Comparison of ENCODE assay signal across 8 cellular contexts in the genomic region with DNA sequence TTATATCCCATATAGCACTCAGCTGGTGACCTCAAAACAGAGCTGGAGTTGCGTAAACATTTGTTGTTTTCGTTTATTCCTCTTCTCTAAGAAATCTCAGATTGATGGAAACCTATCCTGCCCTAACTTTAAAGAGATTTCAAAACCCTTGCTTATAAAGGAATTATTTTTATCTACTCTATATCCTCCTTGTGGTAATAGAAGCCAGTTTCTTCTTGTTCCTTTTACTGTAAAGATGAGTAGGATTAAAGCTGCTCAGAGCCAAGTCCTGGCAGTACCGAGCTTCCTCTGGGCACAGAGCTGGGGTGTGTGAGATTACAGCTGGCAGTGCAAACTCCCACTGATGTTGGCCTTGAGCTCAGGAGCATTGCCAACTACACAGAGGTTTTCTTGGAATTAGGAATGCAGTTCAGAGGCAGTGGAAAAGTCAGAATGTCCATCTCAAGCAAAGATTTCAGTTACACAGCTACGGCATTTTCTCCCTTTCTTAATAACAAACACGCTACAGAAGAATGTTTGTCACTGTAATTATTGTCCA. TPM values are rescaled to one million over a fixed set of nuclear protein-coding genes. Genes with fewer than 3 reads are reported as not detected.
DNase-seq lines count a peak whose midpoint lies in the region; ATAC-seq, FAIRE-seq and TF ChIP-seq lines count a peak whose summit lies in the region.

No MANE protein-coding gene starts in this region.

- peak overlapping the region; percentile 92 for H3K4me3 Mint-ChIP-seq in activated naive CD4-positive, alpha-beta T cell treated with anti-CD3 and anti-CD28 coated beads, Interleukin-2, amount 50 U/mL, for 24 hours

- 49% methylated on average over 5 of the region's 5 CpGs for WGBS in HepG2 (ENCODE audit: low lambda C conversion rate)
- 38 to 51% methylated on average over 5 of the region's 5 CpGs for WGBS in transverse colon (ENCODE audit: low coverage in 1 of 2), 2 donors

- peak overlapping the region; percentile 93 for H3K4me2 ChIP-seq in HepG2 (ENCODE audit: low read depth, low read length)

- in situ Hi-C loops in astrocyte of the cerebellum (cut with HindIII; ENCODE audit: low sequenced_read_pairs) (no loop called here), HepG2 (cut with HindIII; ENCODE audit: extremely low pct_ligation_motif_present, low pct_unique_long_range_greater_than_20kb) (no loop called here), transverse colon (cut with MboI; ENCODE audit: low pct_ligation_motif_present in 1 of 4, low pct_unique_long_range_greater_than_20kb in 1 of 4, low sequenced_read_pairs in 3 of 4) (no loop called here)

- intact Hi-C loops in HepG2 (cut with micrococcal nuclease; ENCODE audit: unreplicated experiment): loop anchor here (5.0 kb wide), 1 partner anchor 39 kb away; a partner anchor contains a TSS
- intact Hi-C loops in transverse colon (cut with DNase I; ENCODE audit: low total_unique reads): no loop called here

- H3K9me3 Mint-ChIP-seq in activated naive CD4-positive, alpha-beta T cell treated with anti-CD3 and anti-CD28 coated beads, Interleukin-2, amount 50 U/mL, for 24 hours: no peaks in the 10 kb centered on the region

- POLR2A ChIA-PET in HepG2 (lab: Yijun Ruan, JAX): interaction anchor here (0.5 to 4.8 kb wide), 12 partner anchors 13 to 106 kb away, joined by 3 to 76 read pairs (median 6); a partner anchor contains a TSS

- ATAC-seq in HepG2 (no peak), HG03025 (IDR thresholded peaks at IDR 0.05; ENCODE audit: low FRiP score, unreplicated experiment) (no peak)

- FAIRE-seq in HepG2 (lab: Jason Lieb, UNC): peak; percentile 4

- no peaks in the 10 kb centered on the region; a peak in 1 of 5 replicates for H3K27me3 ChIP-seq in HepG2 (ENCODE audit: control insufficient read depth in 1 of 2, insufficient read depth in 2 of 2, low read length in 2 of 2)
- H3K27me3 ChIP-seq in transverse colon: no peaks in the 10 kb centered on the region

- H3K4me1 Mint-ChIP-seq in activated naive CD4-positive, alpha-beta T cell treated with anti-CD3 and anti-CD28 coated beads, Interleukin-2, amount 50 U/mL, for 24 hours: peaks cover 47% of the 10 kb centered on the region

- BruUV-seq in HepG2 (replicated peaks; lab: Mats Ljungman, UMichigan): TSS peak; percentile 58

- H3K4me3 ChIP-seq in astrocyte of the cerebellum (ENCODE audit: low read depth, low read length) (peak overlapping the region; percentile 92), HepG2 (replicated peaks in 1 of 3; ENCODE audit: insufficient read depth in 1 of 3, low read depth in 2 of 3, low read length in 3 of 3) (peak overlapping the region; percentile 75 to 98 (median 90); a peak in 4 of 6 replicates), transverse colon (peak overlapping the region in 1 of 4 donors; percentile 66)

- H2AFZ ChIP-seq in HepG2 (ENCODE audit: low read length): no peak overlapping the region

- TF ChIP-seq POLR2A in HepG2 (IDR thresholded peaks at IDR 0.05; ENCODE audit: insufficient read depth in 1 of 2, low read depth in 2 of 2, low read length in 2 of 2): no peak
- no peak for TF ChIP-seq POLR2A in transverse colon (IDR thresholded peaks at IDR 0.05)

- H3K4me1 ChIP-seq in HepG2 (ENCODE audit: insufficient read depth, low read length) (peaks cover 29% of the 10 kb centered on the region), transverse colon (peaks cover 12 to 30% (median 23%) of the 10 kb centered on the region in 4 donors)

- H3K9me3 ChIP-seq in HepG2 (ENCODE audit: low read length) (no peaks in the 10 kb centered on the region), transverse colon (no peaks in the 10 kb centered on the region)

- no peaks in the 10 kb centered on the region for H3K27me3 Mint-ChIP-seq in activated naive CD4-positive, alpha-beta T cell treated with anti-CD3 and anti-CD28 coated beads, Interleukin-2, amount 50 U/mL, for 24 hours

- TF ChIP-seq EP300 in HepG2 (IDR thresholded peaks at IDR 0.05; ENCODE audit: low read depth in 2 of 2, low read length in 2 of 2) (no peak), HepG2 (CRISPR knock-in tag; IDR thresholded peaks at IDR 0.05; ENCODE audit: borderline replicate concordance) (no peak), transverse colon (IDR thresholded peaks at IDR 0.05; ENCODE audit: low read depth) (no peak)

- peak overlapping the region; percentile 14 for H3K27ac Mint-ChIP-seq in activated naive CD4-positive, alpha-beta T cell treated with anti-CD3 and anti-CD28 coated beads, Interleukin-2, amount 50 U/mL, for 24 hours

- H3K36me3 Mint-ChIP-seq in activated naive CD4-positive, alpha-beta T cell treated with anti-CD3 and anti-CD28 coated beads, Interleukin-2, amount 50 U/mL, for 24 hours: peaks cover 3% of the 10 kb centered on the region

- peaks cover 7 to 25% of the 10 kb centered on the region in 2 experiments; a peak in 4 of 5 replicates for H3K36me3 ChIP-seq in HepG2 (replicated peaks in 1 of 2; ENCODE audit: control insufficient read depth in 1 of 2, insufficient read depth in 2 of 2, low read length in 2 of 2)
- H3K36me3 ChIP-seq in transverse colon: peaks cover 0 to 13% (median 6%) of the 10 kb centered on the region in 4 donors

- H3K27ac ChIP-seq in HepG2 (ENCODE audit: extremely low read length, insufficient read depth, low read length) (no peak overlapping the region), transverse colon (peak overlapping the region; percentile 93 to 99 (median 98))

- DNase-seq in activated naive CD4-positive, alpha-beta T cell treated with anti-CD3 and anti-CD28 coated beads, Interleukin-2, amount 50 U/mL, for 16 hours: no peak
- DNase-seq in astrocyte of the cerebellum (ENCODE audit: low read depth) (no peak), HepG2 (ENCODE audit: low spot score) (no peak), transverse colon (no peak), NCI-H526 treated with DMSO at 0.1 percent for 48 hours (lab: John Stamatoyannopoulos, UW) (no peak), NCI-H2196 treated with DMSO at 0.1 percent for 48 hours (lab: John Stamatoyannopoulos, UW; ENCODE audit: unreplicated experiment) (no peak)

- TF ChIP-seq CTCF in astrocyte of the cerebellum (IDR thresholded peaks at IDR 0.05; ENCODE audit: low read depth, low read length, missing control alignments) (no peak), HepG2 (CRISPR knock-in tag; IDR thresholded peaks at IDR 0.05) (no peak), transverse colon (IDR thresholded peaks at IDR 0.05) (no peak)

- CTCF ChIA-PET in HepG2 (lab: Yijun Ruan, JAX; ENCODE audit: low intra/inter-chr PET ratio, low total read pairs): no interaction called here

- H3K9ac ChIP-seq in HepG2 (ENCODE audit: insufficient read depth, low read depth, low read length): peak overlapping the region; percentile 92; the same call in 1 of the 2 replicates

- no peak for TF ChIP-seq RAD21 in HepG2 (CRISPR knock-in tag; IDR thresholded peaks at IDR 0.05)

- no peaks in the 10 kb centered on the region; the same call in 1 of the 2 replicates for H4K20me1 ChIP-seq in HepG2 (ENCODE audit: insufficient read depth, low read length)

- peaks cover 29% of the 10 kb centered on the region for H3K79me2 ChIP-seq in HepG2 (ENCODE audit: insufficient read depth, low read length)

RNA-seq across cellular contexts. Expression of a gene that starts 1.4 kb away (rescaled TPM):
- total RNA-seq in HepG2 (2016; rRNA removed; fragmentation: Illumina TruSeq; extraction: Trizol) (27.5 and 28.3 TPM in 2 replicates), transverse colon (10 to 100 TPM; 14.5 to 24.7 (median 19.7) TPM)
- 3.8 and 5.6 TPM in 2 replicates for total RNA-seq in HepG2 (2016; cell fraction: cytosol; rRNA removed; fragmentation: Illumina TruSeq; extraction: Trizol; ENCODE audit: low read depth)
- total RNA-seq in HepG2 (2016; cell fraction: insoluble cytoplasmic fraction; rRNA removed; fragmentation: Illumina TruSeq; extraction: Trizol): 24.3 and 26.6 TPM in 2 replicates
- total RNA-seq in HepG2 (2016; cell fraction: membrane; rRNA removed; fragmentation: Illumina TruSeq; extraction: Trizol): 15.3 and 15.8 TPM in 2 replicates
- 16.1 TPM in 2 replicates for total RNA-seq in HepG2 (2016; cell fraction: nucleus; rRNA removed; fragmentation: Illumina TruSeq; extraction: Trizol)
- polyA plus RNA-seq in HepG2 (2011; rRNA removed): 32.6 and 35.2 TPM in 2 replicates
- 26.2 and 29.9 TPM in 2 replicates for polyA plus RNA-seq in HepG2 (2011; cell fraction: cytosol; rRNA removed)
- polyA plus RNA-seq in HepG2 (2011; cell fraction: nucleus; rRNA removed): 26.6 and 29.2 TPM in 2 replicates
- polyA plus RNA-seq in HepG2 (2012): 15.9 and 21.3 TPM in 2 replicates
- 2.8 and 2.9 TPM in 2 replicates for polyA plus RNA-seq in HepG2 (2016; cell fraction: cytosol; fragmentation: Illumina TruSeq; extraction: Trizol; ENCODE audit: low read depth)
- polyA plus RNA-seq in HepG2 (2016; cell fraction: insoluble cytoplasmic fraction; fragmentation: Illumina TruSeq; extraction: Trizol; ENCODE audit: low read depth): 23.4 and 28.3 TPM in 2 replicates
- 9.8 and 10.2 TPM in 2 replicates for polyA plus RNA-seq in HepG2 (2016; cell fraction: membrane; fragmentation: Illumina TruSeq; extraction: Trizol; ENCODE audit: low read depth)
- 26.8 and 29.5 TPM in 2 replicates for polyA plus RNA-seq in HepG2 (2016; cell fraction: nucleus; fragmentation: Illumina TruSeq; extraction: Trizol; ENCODE audit: insufficient read depth, low read depth)
- 25.3 and 27.5 TPM in 2 replicates for polyA minus RNA-seq in HepG2 (2011; rRNA and poly(A)+ RNA removed; ENCODE audit: low replicate concordance)
- polyA minus RNA-seq in HepG2 (2011; cell fraction: cytosol; rRNA and poly(A)+ RNA removed): 11.1 and 12.5 TPM in 2 replicates
- 9.7 and 12.8 TPM in 2 replicates for polyA minus RNA-seq in HepG2 (2011; cell fraction: nucleus; rRNA and poly(A)+ RNA removed)

RNA-seq across cellular contexts. Expression of a gene that starts 1.7 kb away (rescaled TPM):
- 428 and 565 TPM in 2 replicates for total RNA-seq in HepG2 (2016; rRNA removed; fragmentation: Illumina TruSeq; extraction: Trizol)
- 145 and 147 TPM in 2 replicates for total RNA-seq in HepG2 (2016; cell fraction: cytosol; rRNA removed; fragmentation: Illumina TruSeq; extraction: Trizol; ENCODE audit: low read depth)
- 423 and 597 TPM in 2 replicates for total RNA-seq in HepG2 (2016; cell fraction: insoluble cytoplasmic fraction; rRNA removed; fragmentation: Illumina TruSeq; extraction: Trizol)
- 127 and 132 TPM in 2 replicates for total RNA-seq in HepG2 (2016; cell fraction: membrane; rRNA removed; fragmentation: Illumina TruSeq; extraction: Trizol)
- 130 and 138 TPM in 2 replicates for total RNA-seq in HepG2 (2016; cell fraction: nucleus; rRNA removed; fragmentation: Illumina TruSeq; extraction: Trizol)
- polyA plus RNA-seq in HepG2 (2011; rRNA removed): 151 and 158 TPM in 2 replicates
- 234 and 269 TPM in 2 replicates for polyA plus RNA-seq in HepG2 (2011; cell fraction: cytosol; rRNA removed)
- polyA plus RNA-seq in HepG2 (2011; cell fraction: nucleus; rRNA removed): 56.2 and 75.0 TPM in 2 replicates
- polyA plus RNA-seq in HepG2 (2012): 326 and 491 TPM in 2 replicates
- 154 and 165 TPM in 2 replicates for polyA plus RNA-seq in HepG2 (2016; cell fraction: cytosol; fragmentation: Illumina TruSeq; extraction: Trizol; ENCODE audit: low read depth)
- polyA plus RNA-seq in HepG2 (2016; cell fraction: insoluble cytoplasmic fraction; fragmentation: Illumina TruSeq; extraction: Trizol; ENCODE audit: low read depth): 570 and 628 TPM in 2 replicates
- polyA plus RNA-seq in HepG2 (2016; cell fraction: membrane; fragmentation: Illumina TruSeq; extraction: Trizol; ENCODE audit: low read depth): 119 and 124 TPM in 2 replicates
- 239 and 245 TPM in 2 replicates for polyA plus RNA-seq in HepG2 (2016; cell fraction: nucleus; fragmentation: Illumina TruSeq; extraction: Trizol; ENCODE audit: insufficient read depth, low read depth)
- 144 and 283 TPM in 2 replicates for polyA minus RNA-seq in HepG2 (2011; rRNA and poly(A)+ RNA removed; ENCODE audit: low replicate concordance)
- 85.5 and 89.1 TPM in 2 replicates for polyA minus RNA-seq in HepG2 (2011; cell fraction: cytosol; rRNA and poly(A)+ RNA removed)
- polyA minus RNA-seq in HepG2 (2011; cell fraction: nucleus; rRNA and poly(A)+ RNA removed): 33.7 and 56.1 TPM in 2 replicates
- 100 to 1,000 TPM in 3 of 4 donors, 10 to 100 TPM in 1; 75.2 to 373 (median 245) TPM for total RNA-seq in transverse colon

RNA-seq across cellular contexts. Expression of a gene that starts 36.0 kb away (rescaled TPM):
- total RNA-seq in HepG2 (2016; rRNA removed; fragmentation: Illumina TruSeq; extraction: Trizol) (68.9 and 101 TPM in 2 replicates), transverse colon (10 to 100 TPM in 2 of 4 donors, under 1 TPM in 1, not detected in 1; 1.00 to 41.3 (median 37.4) TPM)
- total RNA-seq in HepG2 (2016; cell fraction: cytosol; rRNA removed; fragmentation: Illumina TruSeq; extraction: Trizol; ENCODE audit: low read depth): 22.8 and 26.1 TPM in 2 replicates
- 68.9 and 107 TPM in 2 replicates for total RNA-seq in HepG2 (2016; cell fraction: insoluble cytoplasmic fraction; rRNA removed; fragmentation: Illumina TruSeq; extraction: Trizol)
- 25.3 and 26.8 TPM in 2 replicates for total RNA-seq in HepG2 (2016; cell fraction: membrane; rRNA removed; fragmentation: Illumina TruSeq; extraction: Trizol)
- 19.6 and 20.1 TPM in 2 replicates for total RNA-seq in HepG2 (2016; cell fraction: nucleus; rRNA removed; fragmentation: Illumina TruSeq; extraction: Trizol)
- 39.7 and 44.9 TPM in 2 replicates for polyA plus RNA-seq in HepG2 (2011; rRNA removed)
- polyA plus RNA-seq in HepG2 (2011; cell fraction: cytosol; rRNA removed): 48.5 and 51.2 TPM in 2 replicates
- polyA plus RNA-seq in HepG2 (2011; cell fraction: nucleus; rRNA removed): 12.5 and 12.9 TPM in 2 replicates
- 31.5 and 33.0 TPM in 2 replicates for polyA plus RNA-seq in HepG2 (2012)
- 17.5 and 19.1 TPM in 2 replicates for polyA plus RNA-seq in HepG2 (2016; cell fraction: cytosol; fragmentation: Illumina TruSeq; extraction: Trizol; ENCODE audit: low read depth)
- polyA plus RNA-seq in HepG2 (2016; cell fraction: insoluble cytoplasmic fraction; fragmentation: Illumina TruSeq; extraction: Trizol; ENCODE audit: low read depth): 94.5 and 112 TPM in 2 replicates
- polyA plus RNA-seq in HepG2 (2016; cell fraction: membrane; fragmentation: Illumina TruSeq; extraction: Trizol; ENCODE audit: low read depth): 18.1 and 20.4 TPM in 2 replicates
- polyA plus RNA-seq in HepG2 (2016; cell fraction: nucleus; fragmentation: Illumina TruSeq; extraction: Trizol; ENCODE audit: insufficient read depth, low read depth): 39.1 and 44.7 TPM in 2 replicates
- polyA minus RNA-seq in HepG2 (2011; rRNA and poly(A)+ RNA removed; ENCODE audit: low replicate concordance): 22.4 and 24.3 TPM in 2 replicates
- 14.2 and 15.5 TPM in 2 replicates for polyA minus RNA-seq in HepG2 (2011; cell fraction: cytosol; rRNA and poly(A)+ RNA removed)
- 6.1 and 8.4 TPM in 2 replicates for polyA minus RNA-seq in HepG2 (2011; cell fraction: nucleus; rRNA and poly(A)+ RNA removed)

RNA-seq across cellular contexts. Expression of a gene that starts 39.3 kb away (rescaled TPM):
- total RNA-seq in HepG2 (2016; rRNA removed; fragmentation: Illumina TruSeq; extraction: Trizol): 0.42 and 0.69 TPM in 2 replicates
- total RNA-seq in HepG2 (2016; cell fraction: cytosol; rRNA removed; fragmentation: Illumina TruSeq; extraction: Trizol; ENCODE audit: low read depth): 0.20 TPM in 1 of 2 replicates, not detected in the other
- total RNA-seq in HepG2 (2016; cell fraction: insoluble cytoplasmic fraction; rRNA removed; fragmentation: Illumina TruSeq; extraction: Trizol): 0.18 and 0.41 TPM in 2 replicates
- total RNA-seq in HepG2 (2016; cell fraction: membrane; rRNA removed; fragmentation: Illumina TruSeq; extraction: Trizol): 0.41 and 0.56 TPM in 2 replicates
- 0.50 and 0.63 TPM in 2 replicates for total RNA-seq in HepG2 (2016; cell fraction: nucleus; rRNA removed; fragmentation: Illumina TruSeq; extraction: Trizol)
- polyA plus RNA-seq in HepG2 (2011; rRNA removed): 5.6 and 10.9 TPM in 2 replicates
- polyA plus RNA-seq in HepG2 (2011; cell fraction: cytosol; rRNA removed): 5.4 and 6.9 TPM in 2 replicates
- polyA plus RNA-seq in HepG2 (2011; cell fraction: nucleus; rRNA removed): 29.9 and 34.7 TPM in 2 replicates
- polyA plus RNA-seq in HepG2 (2012): 2.2 and 2.9 TPM in 2 replicates
- polyA plus RNA-seq in HepG2 (2016; cell fraction: cytosol; fragmentation: Illumina TruSeq; extraction: Trizol; ENCODE audit: low read depth): 0.05 and 0.19 TPM in 2 replicates
- polyA plus RNA-seq in HepG2 (2016; cell fraction: insoluble cytoplasmic fraction; fragmentation: Illumina TruSeq; extraction: Trizol; ENCODE audit: low read depth): 0.27 and 0.41 TPM in 2 replicates
- polyA plus RNA-seq in HepG2 (2016; cell fraction: membrane; fragmentation: Illumina TruSeq; extraction: Trizol; ENCODE audit: low read depth): 0.14 and 0.18 TPM in 2 replicates
- 0.77 and 1.00 TPM in 2 replicates for polyA plus RNA-seq in HepG2 (2016; cell fraction: nucleus; fragmentation: Illumina TruSeq; extraction: Trizol; ENCODE audit: insufficient read depth, low read depth)
- 20.1 and 31.6 TPM in 2 replicates for polyA minus RNA-seq in HepG2 (2011; rRNA and poly(A)+ RNA removed; ENCODE audit: low replicate concordance)
- polyA minus RNA-seq in HepG2 (2011; cell fraction: cytosol; rRNA and poly(A)+ RNA removed): 4.4 and 5.7 TPM in 2 replicates
- polyA minus RNA-seq in HepG2 (2011; cell fraction: nucleus; rRNA and poly(A)+ RNA removed): 7.1 and 7.5 TPM in 2 replicates
- 10 to 100 TPM; 65.9 to 94.6 (median 79.5) TPM for total RNA-seq in transverse colon
